ENCODE assay signal across 1 cellular context in genomic region chr12:124157416-124157815, GRCh38.
TF ChIP-seq lines count a peak whose summit lies in the region.

No MANE protein-coding gene starts in this region.

TF ChIP-seq in GM23338, 12 proteins besides CTCF, POLR2A, EP300 and RAD21 (continued from another document):
- TF ChIP-seq, protein P1, sequence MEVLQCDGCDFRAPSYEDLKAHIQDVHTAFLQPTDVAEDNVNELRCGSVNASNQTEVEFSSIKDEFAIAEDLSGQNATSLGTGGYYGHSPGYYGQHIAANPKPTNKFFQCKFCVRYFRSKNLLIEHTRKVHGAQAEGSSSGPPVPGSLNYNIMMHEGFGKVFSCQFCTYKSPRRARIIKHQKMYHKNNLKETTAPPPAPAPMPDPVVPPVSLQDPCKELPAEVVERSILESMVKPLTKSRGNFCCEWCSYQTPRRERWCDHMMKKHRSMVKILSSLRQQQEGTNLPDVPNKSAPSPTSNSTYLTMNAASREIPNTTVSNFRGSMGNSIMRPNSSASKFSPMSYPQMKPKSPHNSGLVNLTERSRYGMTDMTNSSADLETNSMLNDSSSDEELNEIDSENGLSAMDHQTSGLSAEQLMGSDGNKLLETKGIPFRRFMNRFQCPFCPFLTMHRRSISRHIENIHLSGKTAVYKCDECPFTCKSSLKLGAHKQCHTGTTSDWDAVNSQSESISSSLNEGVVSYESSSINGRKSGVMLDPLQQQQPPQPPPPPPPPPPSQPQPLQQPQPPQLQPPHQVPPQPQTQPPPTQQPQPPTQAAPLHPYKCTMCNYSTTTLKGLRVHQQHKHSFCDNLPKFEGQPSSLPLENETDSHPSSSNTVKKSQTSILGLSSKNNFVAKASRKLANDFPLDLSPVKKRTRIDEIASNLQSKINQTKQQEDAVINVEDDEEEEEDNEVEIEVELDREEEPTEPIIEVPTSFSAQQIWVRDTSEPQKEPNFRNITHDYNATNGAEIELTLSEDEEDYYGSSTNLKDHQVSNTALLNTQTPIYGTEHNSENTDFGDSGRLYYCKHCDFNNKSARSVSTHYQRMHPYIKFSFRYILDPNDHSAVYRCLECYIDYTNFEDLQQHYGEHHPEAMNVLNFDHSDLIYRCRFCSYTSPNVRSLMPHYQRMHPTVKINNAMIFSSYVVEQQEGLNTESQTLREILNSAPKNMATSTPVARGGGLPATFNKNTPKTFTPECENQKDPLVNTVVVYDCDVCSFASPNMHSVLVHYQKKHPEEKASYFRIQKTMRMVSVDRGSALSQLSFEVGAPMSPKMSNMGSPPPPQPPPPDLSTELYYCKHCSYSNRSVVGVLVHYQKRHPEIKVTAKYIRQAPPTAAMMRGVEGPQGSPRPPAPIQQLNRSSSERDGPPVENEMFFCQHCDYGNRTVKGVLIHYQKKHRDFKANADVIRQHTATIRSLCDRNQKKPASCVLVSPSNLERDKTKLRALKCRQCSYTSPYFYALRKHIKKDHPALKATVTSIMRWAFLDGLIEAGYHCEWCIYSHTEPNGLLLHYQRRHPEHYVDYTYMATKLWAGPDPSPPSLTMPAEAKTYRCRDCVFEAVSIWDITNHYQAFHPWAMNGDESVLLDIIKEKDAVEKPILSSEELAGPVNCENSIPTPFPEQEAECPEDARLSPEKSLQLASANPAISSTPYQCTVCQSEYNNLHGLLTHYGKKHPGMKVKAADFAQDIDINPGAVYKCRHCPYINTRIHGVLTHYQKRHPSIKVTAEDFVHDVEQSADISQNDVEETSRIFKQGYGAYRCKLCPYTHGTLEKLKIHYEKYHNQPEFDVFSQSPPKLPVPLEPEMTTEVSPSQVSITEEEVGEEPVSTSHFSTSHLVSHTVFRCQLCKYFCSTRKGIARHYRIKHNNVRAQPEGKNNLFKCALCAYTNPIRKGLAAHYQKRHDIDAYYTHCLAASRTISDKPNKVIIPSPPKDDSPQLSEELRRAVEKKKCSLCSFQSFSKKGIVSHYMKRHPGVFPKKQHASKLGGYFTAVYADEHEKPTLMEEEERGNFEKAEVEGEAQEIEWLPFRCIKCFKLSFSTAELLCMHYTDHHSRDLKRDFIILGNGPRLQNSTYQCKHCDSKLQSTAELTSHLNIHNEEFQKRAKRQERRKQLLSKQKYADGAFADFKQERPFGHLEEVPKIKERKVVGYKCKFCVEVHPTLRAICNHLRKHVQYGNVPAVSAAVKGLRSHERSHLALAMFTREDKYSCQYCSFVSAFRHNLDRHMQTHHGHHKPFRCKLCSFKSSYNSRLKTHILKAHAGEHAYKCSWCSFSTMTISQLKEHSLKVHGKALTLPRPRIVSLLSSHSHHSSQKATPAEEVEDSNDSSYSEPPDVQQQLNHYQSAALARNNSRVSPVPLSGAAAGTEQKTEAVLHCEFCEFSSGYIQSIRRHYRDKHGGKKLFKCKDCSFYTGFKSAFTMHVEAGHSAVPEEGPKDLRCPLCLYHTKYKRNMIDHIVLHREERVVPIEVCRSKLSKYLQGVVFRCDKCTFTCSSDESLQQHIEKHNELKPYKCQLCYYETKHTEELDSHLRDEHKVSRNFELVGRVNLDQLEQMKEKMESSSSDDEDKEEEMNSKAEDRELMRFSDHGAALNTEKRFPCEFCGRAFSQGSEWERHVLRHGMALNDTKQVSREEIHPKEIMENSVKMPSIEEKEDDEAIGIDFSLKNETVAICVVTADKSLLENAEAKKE (CRISPR knock-in tag; IDR thresholded peaks at IDR 0.05): no peak
